19 cellular contexts compared by ENCODE assay signal in the genomic region with DNA sequence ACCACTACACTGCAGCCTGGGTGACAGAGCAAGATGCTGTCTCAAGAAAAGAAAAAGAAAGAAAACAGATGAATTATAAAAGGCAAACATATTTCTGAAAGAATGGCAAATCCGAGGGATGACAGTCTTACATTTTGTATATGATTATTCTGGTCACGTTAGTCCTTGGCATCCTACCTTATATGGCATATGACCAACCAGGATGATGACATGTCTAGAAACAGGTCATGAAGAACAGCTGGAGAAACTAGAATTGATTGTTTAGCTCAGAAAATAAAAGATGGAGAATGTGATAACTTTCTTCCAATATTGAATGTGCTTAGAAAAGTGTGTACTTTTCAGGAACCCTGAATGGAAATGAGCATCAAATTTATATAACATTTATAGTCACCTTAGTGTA. TPM values are rescaled to one million over a fixed set of nuclear protein-coding genes. Genes with fewer than 3 reads are reported as not detected.
DNase-seq lines count a peak whose midpoint lies in the region; ATAC-seq, FAIRE-seq and TF ChIP-seq lines count a peak whose summit lies in the region.
"Had no signal": no experiment of that assay in that cellular context is flagged by ENCODE, and none has a peak within 500 bp of the region (broad histone marks: within the 10 kb centered on the region; RNA-seq: fewer than 3 reads in every experiment).

No MANE protein-coding gene starts in this region.

- no peaks in the 10 kb centered on the region for H3K79me1 ChIP-seq in H1 (ENCODE audit: low read depth, low read length)

- no peak for ATAC-seq in HCT116
- ATAC-seq: A549 had no signal

- H3K36me3 ChIP-seq in HCT116 (ENCODE audit: control insufficient read depth in 1 of 2, insufficient read depth in 2 of 2, low read length in 2 of 2) (no peaks in the 10 kb centered on the region), H1 (ENCODE audit: control insufficient read depth in 2 of 4, insufficient read depth in 4 of 4, low read length in 3 of 4) (no peaks in the 10 kb centered on the region), neutrophil (peaks cover 23% of the 10 kb centered on the region), right atrium auricular region (no peaks in the 10 kb centered on the region)
- H3K36me3 ChIP-seq: BE2C had no signal

- H2BK12ac ChIP-seq in H1 (ENCODE audit: low read depth, low read length), result peak overlapping the region; percentile 75; the same call in 1 of the 2 replicates

- no peak overlapping the region for H3K4me3 ChIP-seq in HCT116 (replicated peaks in 1 of 2; ENCODE audit: low read depth in 1 of 2, low read length in 2 of 2)
- H3K4me3 ChIP-seq in H1 (ENCODE audit: extremely low read depth in 1 of 4, insufficient read depth in 2 of 4, low read depth in 3 of 4, low read length in 4 of 4), result no peak overlapping the region
- H3K4me3 ChIP-seq in neutrophil (ENCODE audit: low read depth in 1 of 2, low read length in 1 of 2), result no peak overlapping the region
- no peak overlapping the region for H3K4me3 ChIP-seq in right atrium auricular region
- H3K4me3 ChIP-seq: A549 had no signal

- no peak overlapping the region for H3K23ac ChIP-seq in H1 (ENCODE audit: insufficient read length)

- intact Hi-C loops in HCT116 (cut with micrococcal nuclease), result no loop called here

- no peak overlapping the region for H2BK20ac ChIP-seq in H1 (ENCODE audit: low read length)

- no peak for FAIRE-seq in H1 (lab: Jason Lieb, UNC)
- FAIRE-seq: A549, D721Med, H54 had no signal

- TF ChIP-seq RAD21 in HCT116 (IDR thresholded peaks at IDR 0.05; ENCODE audit: low read depth), result no peak
- no peak for TF ChIP-seq RAD21 in H1 (IDR thresholded peaks at IDR 0.05 in 1 of 2, conservative IDR thresholded peaks at IDR 0.05 in 1 of 2; ENCODE audit: low read depth in 2 of 2, low read length in 2 of 2)

- peak overlapping the region; percentile 10 for H2BK120ac ChIP-seq in H1 (replicated peaks; ENCODE audit: low read depth, low read length)

- H3K23me2 ChIP-seq in H1 (ENCODE audit: low read depth, low read length), result no peaks in the 10 kb centered on the region

- DNase-seq in HCT116 (ENCODE audit: low read depth, low spot score) (no peak), OCI-M1 (lab: John Stamatoyannopoulos, UW) (peak; percentile 49), H1 (ENCODE audit: low read depth in 1 of 2, low spot score in 2 of 2) (no peak), T-helper 1 cell (no peak), right atrium auricular region (ENCODE audit: low spot score) (no peak), GM03348 (ENCODE audit: low spot score) (no peak), substantia nigra (lab: John Stamatoyannopoulos, UW) (no peak)
- DNase-seq: BE2C; CD4-positive, alpha-beta memory T cell; DMS153; DND-41; GDM1 had no signal

- H3K14ac ChIP-seq in H1 (ENCODE audit: insufficient read length), result no peak overlapping the region

- H3K9me3 ChIP-seq in HCT116 (ENCODE audit: control insufficient read depth in 1 of 2, insufficient read depth in 1 of 2, low read depth in 1 of 2, low read length in 2 of 2) (no peaks in the 10 kb centered on the region), H1 (ENCODE audit: insufficient read depth in 2 of 2, low read depth in 1 of 2, low read length in 1 of 2) (no peaks in the 10 kb centered on the region), neutrophil (no peaks in the 10 kb centered on the region), right atrium auricular region (no peaks in the 10 kb centered on the region)
- H3K9me3 ChIP-seq: A549, BE2C had no signal

- H3K79me2 ChIP-seq in HCT116 (ENCODE audit: insufficient read depth, low read length), result no peaks in the 10 kb centered on the region
- H3K79me2 ChIP-seq in H1 (ENCODE audit: control insufficient read depth in 1 of 2, insufficient read depth in 2 of 2, low read length in 2 of 2), result no peaks in the 10 kb centered on the region

- POLR2A ChIA-PET in HCT116 (lab: Charles Lee), result no interaction called here
- POLR2A ChIA-PET in H1 (lab: Charles Lee; ENCODE audit: partially characterized antibody), result interaction anchor here (0.9 kb wide), 1 partner anchor 72 kb away, joined by 3 read pairs; no protein-coding TSS in a partner anchor

- RAD21 ChIA-PET in HCT116 (lab: Charles Lee; ENCODE audit: low non-redundant PET in 1 of 2, low total read pairs in 2 of 2, uncharacterized antibody in 2 of 2, unreplicated experiment in 2 of 2), result no interaction called here

- H2AFZ ChIP-seq in HCT116 (ENCODE audit: low read depth, low read length, poor library complexity, severe bottlenecking) (no peak overlapping the region), H1 (ENCODE audit: low read length) (no peak overlapping the region)

- no peak overlapping the region for H4K91ac ChIP-seq in H1 (replicated peaks; ENCODE audit: insufficient read length, low read length)

- H3K27ac ChIP-seq in HCT116 (ENCODE audit: low read depth, low read length), result no peak overlapping the region
- no peak overlapping the region for H3K27ac ChIP-seq in H1 (ENCODE audit: low read depth, low read length)
- H3K27ac ChIP-seq in neutrophil, result peak overlapping the region; percentile 20
- H3K27ac ChIP-seq in right atrium auricular region, result no peak overlapping the region
- H3K27ac ChIP-seq in substantia nigra (ENCODE audit: low read depth, low read length, poor library complexity, severe bottlenecking), result no peak overlapping the region
- H3K27ac ChIP-seq: A549, C4-2B had no signal

- H4K20me1 ChIP-seq in HCT116 (ENCODE audit: insufficient read depth) (no peaks in the 10 kb centered on the region), H1 (replicated peaks in 1 of 2; ENCODE audit: control insufficient read depth in 1 of 2, insufficient read depth in 2 of 2, low read length in 2 of 2) (no peaks in the 10 kb centered on the region)

- BruUV-seq in HCT116 (replicated peaks; lab: Mats Ljungman, UMichigan), result no TSS peak

- H3K4me2 ChIP-seq in HCT116 (ENCODE audit: low read length), result no peak overlapping the region
- no peak overlapping the region for H3K4me2 ChIP-seq in H1 (ENCODE audit: insufficient read depth in 1 of 2, low read depth in 2 of 2, low read length in 2 of 2)
- H3K4me2 ChIP-seq: A549 had no signal

- no peak overlapping the region for H4K8ac ChIP-seq in H1 (ENCODE audit: extremely low read depth, insufficient read depth, low read length)

- no peak for TF ChIP-seq POLR2A in HCT116 (IDR thresholded peaks at IDR 0.05; ENCODE audit: borderline replicate concordance, extremely low read depth, insufficient read depth, insufficient read length)
- TF ChIP-seq POLR2A in H1 (IDR thresholded peaks at IDR 0.05; ENCODE audit: control extremely low read depth in 1 of 2, low read depth in 2 of 2, low read length in 2 of 2), result no peak

- H3K18ac ChIP-seq in H1 (ENCODE audit: extremely low read depth, low read length), result no peak overlapping the region

- no peaks in the 10 kb centered on the region for H3K9me2 ChIP-seq in HCT116 (ENCODE audit: insufficient read depth)

- no peak overlapping the region for H2BK15ac ChIP-seq in H1 (ENCODE audit: low read length)

- TF ChIP-seq EP300 in H1 (IDR thresholded peaks at IDR 0.05; ENCODE audit: borderline replicate concordance in 1 of 2, low read depth in 2 of 2, low read length in 2 of 2), result no peak

- CTCF ChIA-PET in HCT116 (lab: Charles Lee), result no interaction called here
- CTCF ChIA-PET in H1 (lab: Charles Lee; ENCODE audit: partially characterized antibody), result interaction anchor here (2.1 to 10.0 kb wide), 2 partner anchors 21 to 80 kb away, joined by 9 to 67 read pairs; a partner anchor contains a TSS

- H3K4me1 ChIP-seq in HCT116 (ENCODE audit: control insufficient read depth in 1 of 2, insufficient read depth in 2 of 2, low read length in 2 of 2), result peaks cover 2 to 18% of the 10 kb centered on the region in 2 experiments; a peak in 3 of 4 replicates
- peaks cover 0 to 6% (median 3%) of the 10 kb centered on the region in 4 experiments; a peak in 4 of 7 replicates for H3K4me1 ChIP-seq in H1 (replicated peaks in 1 of 4; ENCODE audit: control insufficient read depth in 3 of 4, insufficient read depth in 4 of 4, low read length in 3 of 4)
- H3K4me1 ChIP-seq in neutrophil (ENCODE audit: control insufficient read depth in 1 of 2, insufficient read depth in 1 of 2, low read depth in 1 of 2, low read length in 1 of 2), result peaks cover 21 to 24% of the 10 kb centered on the region in 2 experiments
- no peaks in the 10 kb centered on the region for H3K4me1 ChIP-seq in right atrium auricular region
- H3K4me1 ChIP-seq: A549, BE2C had no signal

- H2AK5ac ChIP-seq in H1 (ENCODE audit: low read depth, low read length), result 0 out of 2 replicates have a peak overlapping the region, but pooled peaks have one; percentile 39

- H3K27me3 ChIP-seq in HCT116 (ENCODE audit: insufficient read depth, low read length) (no peaks in the 10 kb centered on the region), H1 (replicated peaks in 1 of 4; ENCODE audit: control insufficient read depth in 3 of 4, extremely low read depth in 1 of 4, insufficient read depth in 3 of 4, low read length in 3 of 4) (no peaks in the 10 kb centered on the region), neutrophil (no peaks in the 10 kb centered on the region), right atrium auricular region (no peaks in the 10 kb centered on the region)

- H3K56ac ChIP-seq in H1 (replicated peaks; ENCODE audit: insufficient read length, low read depth, low read length), result no peak overlapping the region

- TF ChIP-seq CTCF in HCT116 (IDR thresholded peaks at IDR 0.05 in 2 of 3, conservative IDR thresholded peaks at IDR 0.05 in 1 of 3; ENCODE audit: borderline replicate concordance in 1 of 3, insufficient read depth in 1 of 3, low read depth in 2 of 3, low read length in 2 of 3) (no peak), H1 (IDR thresholded peaks at IDR 0.05; ENCODE audit: control extremely low read depth in 1 of 3, insufficient read depth in 1 of 3, low read depth in 1 of 3, low read length in 3 of 3) (no peak), neutrophil (IDR thresholded peaks at IDR 0.05) (no peak), right atrium auricular region (IDR thresholded peaks at IDR 0.05) (no peak)

- no peak overlapping the region for H4K5ac ChIP-seq in H1 (ENCODE audit: insufficient read length, low read depth, low read length)

- no peak overlapping the region for H2BK5ac ChIP-seq in H1 (ENCODE audit: low read depth, low read length)

- H3K4ac ChIP-seq in H1 (replicated peaks; ENCODE audit: insufficient read length, low read depth, low read length), result no peak overlapping the region

- 77% methylated on average over 2 of the region's 2 CpGs; no CpG with 5 or more reads in 1 of the 2 experiments for WGBS in H1 (ENCODE audit: extremely low coverage in 1 of 2, insufficient coverage in 1 of 2, insufficient read length in 1 of 2, insufficient replicate concordance in 2 of 2, low coverage in 1 of 2, low lambda C conversion rate in 2 of 2, missing lambda C conversion rate in 1 of 2), 2 experiments

- no peak overlapping the region for H3K9ac ChIP-seq in HCT116 (ENCODE audit: low read length)
- H3K9ac ChIP-seq in H1 (replicated peaks in 1 of 4; ENCODE audit: extremely low read depth in 1 of 4, low read depth in 3 of 4, low read length in 3 of 4), result no peak overlapping the region

RNA-seq across cellular contexts. Expression of a gene that starts 19.2 kb away (rescaled TPM):
- total RNA-seq in HCT116 (2021; ENCODE audit: unreplicated experiment), result not detected
- polyA plus RNA-seq in HCT116 (2012), result 0.04 TPM in 1 of 2 replicates, not detected in the other
- total RNA-seq in H1 (2021; fragmentation: NEBNext Ultra II Directional; extraction: Animal tissue kit (Norgen Biotek cat#: 25700)), result 18.2 and 19.3 TPM in 2 replicates
- 10.1 and 11.1 TPM in 2 replicates for polyA plus RNA-seq in H1 (2011; rRNA removed)
- 10.7 TPM for polyA plus RNA-seq in H1 (2011; cell fraction: cytosol; rRNA removed)
- 6.0 TPM for polyA plus RNA-seq in H1 (2011; cell fraction: nucleus; rRNA removed)
- 9.0 to 20.2 TPM (median 14.2 TPM) in 4 replicates for polyA plus RNA-seq in H1 (2012, experiment 1 of 2)
- 6.3 TPM for polyA plus RNA-seq in H1 (2012, experiment 2 of 2)
- 9.7 TPM for polyA plus RNA-seq in H1 (2013, experiment 1 of 2)
- 8.7 TPM for polyA plus RNA-seq in H1 (2013, experiment 2 of 2)
- polyA minus RNA-seq in H1 (2011; rRNA and poly(A)+ RNA removed), result 10.8 and 15.7 TPM in 2 replicates
- 15.4 TPM for polyA minus RNA-seq in H1 (2011; cell fraction: cytosol; rRNA and poly(A)+ RNA removed)
- 4.7 TPM for polyA minus RNA-seq in H1 (2011; cell fraction: nucleus; rRNA and poly(A)+ RNA removed)
- not detected for total RNA-seq in right atrium auricular region
- total RNA-seq: HT-29 had no signal
- polyA plus RNA-seq: CD4-positive, alpha-beta memory T cell; IgD-negative memory B cell had no signal

Comparison
In these comparisons a context has a peak if more than half of its experiments do, and no peak if none do; other contexts are left out.
1. RNA of a gene that starts 19.2 kb away (total RNA-seq): 18.2 to 19.3 TPM in H1; not detected in HCT116 (single experiment) and not detected in right atrium auricular region; every median in the first group is over 10 times any median in the second.